Comparison of ENCODE assay signal across 8 cellular contexts in genomic region chr1:62687903-62688686, GRCh38. TPM values are rescaled to one million over a fixed set of nuclear protein-coding genes. Genes with fewer than 3 reads are reported as not detected.
DNase-seq lines count a peak whose midpoint lies in the region; ATAC-seq and TF ChIP-seq lines count a peak whose summit lies in the region.

TSS of gene DOCK7 (minus strand) at chr1:62688386. CDS start at chr1:62688264, 122 bp downstream.

- no peaks in the 10 kb centered on the region for H3K27me3 ChIP-seq in HL-60 (ENCODE audit: insufficient read depth, poor library complexity, severe bottlenecking)
- H3K27me3 ChIP-seq in OCI-LY3 (ENCODE audit: low read depth, low read length) = no peaks in the 10 kb centered on the region

- peaks cover 3% of the 10 kb centered on the region; the same call in 1 of the 2 replicates for H3K4me1 ChIP-seq in OCI-LY3 (ENCODE audit: low read length)
- peaks cover 26% of the 10 kb centered on the region for H3K4me1 ChIP-seq in mucosa of descending colon (ENCODE audit: low read depth)

- peak within 1 kb of the TSS; percentile 93 for H3K4me3 Mint-ChIP-seq in activated T-cell treated with anti-CD3 and anti-CD28 coated beads, Interleukin-2, amount 50 U/mL, for 4 hours

- H3K27ac ChIP-seq in HL-60 (replicated peaks) = peak within 1 kb of the TSS; percentile 54
- H3K27ac ChIP-seq in OCI-LY3 (ENCODE audit: low read length) = no peak within 1 kb of the TSS

- intact Hi-C loops in mucosa of descending colon (cut with DNase I, micrococcal nuclease) = no loop called here

- peaks cover 28% of the 10 kb centered on the region for H3K4me1 Mint-ChIP-seq in activated T-cell treated with anti-CD3 and anti-CD28 coated beads, Interleukin-2, amount 50 U/mL, for 4 hours (ENCODE audit: low read depth)

- no peaks in the 10 kb centered on the region for H3K27me3 Mint-ChIP-seq in activated T-cell treated with anti-CD3 and anti-CD28 coated beads, Interleukin-2, amount 50 U/mL, for 4 hours (ENCODE audit: low read depth)

- H3K9me3 ChIP-seq in OCI-LY3 (ENCODE audit: insufficient read depth, low read length) (no peaks in the 10 kb centered on the region), mucosa of descending colon (no peaks in the 10 kb centered on the region)

- H3K36me3 ChIP-seq in OCI-LY3 (replicated peaks; ENCODE audit: low read depth, low read length) (no peaks in the 10 kb centered on the region), mucosa of descending colon (ENCODE audit: low read depth) (no peaks in the 10 kb centered on the region)

- peak within 1 kb of the TSS; percentile 57 for H3K9ac ChIP-seq in OCI-LY3 (ENCODE audit: low read length)

- peak; percentile 86 for DNase-seq in D341Med (ENCODE audit: low spot score)
- peak; percentile 86 for DNase-seq in GM20000 (ENCODE audit: low spot score)
- DNase-seq in HL-60 (ENCODE audit: low read depth in 1 of 2, low spot score in 1 of 2) = peak; percentile 38 to 69
- DNase-seq in activated T-cell treated with anti-CD3 and anti-CD28 coated beads, Interleukin-2, amount 50 U/mL, for 4 hours = peak; percentile 31
- DNase-seq in mucosa of descending colon = peak; percentile 84 to 90 (median 88)
- DNase-seq in stimulated activated naive CD4-positive, alpha-beta T cell (lab: John Stamatoyannopoulos, UW) = peak; percentile 20 to 65 (median 42)

- H3K79me2 ChIP-seq in OCI-LY3 (ENCODE audit: low read length) = peaks cover 4% of the 10 kb centered on the region; the same call in 1 of the 2 replicates

- H3K36me3 Mint-ChIP-seq in activated T-cell treated with anti-CD3 and anti-CD28 coated beads, Interleukin-2, amount 50 U/mL, for 4 hours (ENCODE audit: insufficient read depth) = no peaks in the 10 kb centered on the region

- H3K4me2 ChIP-seq in OCI-LY3 (ENCODE audit: low read length) = peak within 1 kb of the TSS; percentile 77

- peak within 1 kb of the TSS; percentile 93 for H2AFZ ChIP-seq in OCI-LY3 (ENCODE audit: low read depth, low read length)

- TF ChIP-seq CTCF in GM20000 (IDR thresholded peaks at IDR 0.05; ENCODE audit: extremely low read depth, missing control alignments) (no peak), HL-60 (IDR thresholded peaks at IDR 0.05; ENCODE audit: insufficient read depth, low read length) (no peak), OCI-LY3 (IDR thresholded peaks at IDR 0.05; ENCODE audit: low read depth, low read length) (no peak), mucosa of descending colon (IDR thresholded peaks at IDR 0.05) (no peak)

- H3K4me3 ChIP-seq in HL-60 (replicated peaks; ENCODE audit: insufficient read depth, low read length) (peak within 1 kb of the TSS; percentile 73), OCI-LY3 (ENCODE audit: low read length) (peak within 1 kb of the TSS; percentile 83), mucosa of descending colon (peak within 1 kb of the TSS; percentile 48)

- peak; percentile 72 to 78 for ATAC-seq in activated T-cell treated with anti-CD3 and anti-CD28 coated beads, Interleukin-2, amount 50 U/mL, for 4 hours
- ATAC-seq in esophagus mucosa (peak; percentile 75), mucosa of descending colon (peak; percentile 87)

- no peaks in the 10 kb centered on the region for H3K9me3 Mint-ChIP-seq in activated T-cell treated with anti-CD3 and anti-CD28 coated beads, Interleukin-2, amount 50 U/mL, for 4 hours

- H4K20me1 ChIP-seq in OCI-LY3 (ENCODE audit: insufficient read depth, low read length) = no peaks in the 10 kb centered on the region

RNA-seq across cellular contexts. Expression of gene DOCK7, which starts in this region (rescaled TPM):
- 1 to 10 TPM; 5.2 to 8.6 (median 7.3) TPM for total RNA-seq in activated T-cell treated with anti-CD3 and anti-CD28 coated beads, Interleukin-2, amount 50 U/mL, for 4 hours
- total RNA-seq in esophagus mucosa (15.6 TPM), mucosa of descending colon (10 to 100 TPM; 40.4 to 53.7 (median 41.9) TPM)

Comparison
In these comparisons a context has a peak if more than half of its experiments do, and no peak if none do; other contexts are left out.
1. DNase-seq: peak in every context shown above with its lines; median percentile 88 in mucosa of descending colon; 86 in D341Med; 86 in GM20000; 54 in HL-60; 42 in stimulated activated naive CD4-positive, alpha-beta T cell; 31 in activated T-cell treated with anti-CD3 and anti-CD28 coated beads, Interleukin-2, amount 50 U/mL, for 4 hours.